Comparison of ENCODE assay signal across 1 cellular context in genomic region chr17:28576758-28577465, GRCh38.
TF ChIP-seq lines count a peak whose summit lies in the region.

Gene ALDOC, minus strand, starts transcription at chr17:28576895. Its CDS starts 1,363 bp downstream, at chr17:28575532.

TF ChIP-seq in HepG2, 621 proteins besides CTCF, POLR2A, EP300 and RAD21 (continued from another document and continues in another):
- TF ChIP-seq TEF (CRISPR knock-in tag; IDR thresholded peaks at IDR 0.05): no peak
- TF ChIP-seq TFDP2 (CRISPR knock-in tag; IDR thresholded peaks at IDR 0.05): peak; percentile 60; the same call in 1 of the 2 replicates
- TF ChIP-seq ZNF530 (CRISPR knock-in tag; IDR thresholded peaks at IDR 0.05; ENCODE audit: low read depth): no peak
- TF ChIP-seq ISX (CRISPR knock-in tag; conservative IDR thresholded peaks at IDR 0.05): no peak
- no peak for TF ChIP-seq KDM6A (CRISPR knock-in tag; IDR thresholded peaks at IDR 0.05; ENCODE audit: low read depth)
- no peak for TF ChIP-seq GABPA (IDR thresholded peaks at IDR 0.05; ENCODE audit: low read depth, low read length)
- TF ChIP-seq GABPA (CRISPR knock-in tag; IDR thresholded peaks at IDR 0.05; ENCODE audit: low read depth): peak; percentile 54
- peak; percentile 75; the same call in 1 of the 2 replicates for TF ChIP-seq ZNF350 (CRISPR knock-in tag; IDR thresholded peaks at IDR 0.05; ENCODE audit: borderline replicate concordance, low read depth)
- TF ChIP-seq SIX4 (CRISPR knock-in tag; IDR thresholded peaks at IDR 0.05): no peak
- TF ChIP-seq ZNF557 (CRISPR knock-in tag; IDR thresholded peaks at IDR 0.05): no peak
- no peak for TF ChIP-seq SMARCE1 (IDR thresholded peaks at IDR 0.05; ENCODE audit: borderline replicate concordance)
- no peak for TF ChIP-seq ZSCAN30 (CRISPR knock-in tag; IDR thresholded peaks at IDR 0.05)
- peak; percentile 51; the same call in 1 of the 2 replicates for TF ChIP-seq HOMEZ (CRISPR knock-in tag; IDR thresholded peaks at IDR 0.05; ENCODE audit: low read depth)
- TF ChIP-seq SALL2 (CRISPR knock-in tag; IDR thresholded peaks at IDR 0.05): no peak
- no peak for TF ChIP-seq ZNF746 (CRISPR knock-in tag; IDR thresholded peaks at IDR 0.05)
- TF ChIP-seq NR2F6 (IDR thresholded peaks at IDR 0.05): peak; percentile 70
- peak; percentile 87 for TF ChIP-seq NR2F6 (CRISPR knock-in tag; IDR thresholded peaks at IDR 0.05)
- TF ChIP-seq ZNF709 (CRISPR knock-in tag; IDR thresholded peaks at IDR 0.05): peak; percentile 58; the same call in 1 of the 2 replicates
- 0 out of 2 replicates have a peak, but pooled peaks have one; percentile 52 for TF ChIP-seq RBAK (CRISPR knock-in tag; IDR thresholded peaks at IDR 0.05)
- TF ChIP-seq POLR2AphosphoS2 (IDR thresholded peaks at IDR 0.05; ENCODE audit: low read depth, low read length): no peak
- no peak for TF ChIP-seq BRF2 (CRISPR knock-in tag; IDR thresholded peaks at IDR 0.05)
- TF ChIP-seq FUBP1 (CRISPR knock-in tag; IDR thresholded peaks at IDR 0.05; ENCODE audit: borderline replicate concordance): no peak
- TF ChIP-seq PRDM4 (CRISPR knock-in tag; IDR thresholded peaks at IDR 0.05; ENCODE audit: borderline replicate concordance): no peak
- TF ChIP-seq ZNF790 (CRISPR knock-in tag; IDR thresholded peaks at IDR 0.05; ENCODE audit: borderline replicate concordance): no peak
- no peak for TF ChIP-seq ZFP82 (CRISPR knock-in tag; IDR thresholded peaks at IDR 0.05; ENCODE audit: borderline replicate concordance)
- TF ChIP-seq ZHX2 (IDR thresholded peaks at IDR 0.05; ENCODE audit: low read depth): no peak
- TF ChIP-seq ZHX2 (CRISPR knock-in tag; IDR thresholded peaks at IDR 0.05; ENCODE audit: borderline replicate concordance): no peak
- no peak for TF ChIP-seq IRF1 (CRISPR knock-in tag; IDR thresholded peaks at IDR 0.05; ENCODE audit: low read depth)
- TF ChIP-seq ATF2 (CRISPR knock-in tag; IDR thresholded peaks at IDR 0.05): no peak
- TF ChIP-seq HIVEP1 (CRISPR knock-in tag; IDR thresholded peaks at IDR 0.05): 0 out of 2 replicates have a peak, but pooled peaks have one; percentile 62
- TF ChIP-seq ZNF570 (CRISPR knock-in tag; IDR thresholded peaks at IDR 0.05; ENCODE audit: borderline replicate concordance): no peak
- peak; percentile 36 for TF ChIP-seq HNF1B (CRISPR knock-in tag; IDR thresholded peaks at IDR 0.05)
- 0 out of 2 replicates have a peak, but pooled peaks have one; percentile 4 for TF ChIP-seq THAP9 (CRISPR knock-in tag; IDR thresholded peaks at IDR 0.05; ENCODE audit: borderline replicate concordance)
